ENCODE assay signal across 19 cellular contexts in genomic region chr11:72006309-72007088, GRCh38. TPM values are rescaled to one million over a fixed set of nuclear protein-coding genes. Genes with fewer than 3 reads are reported as not detected.
A peak's percentile ranks its signal among the peaks of the same experiment; 100 is the strongest.
DNase-seq lines count a peak whose midpoint lies in the region; ATAC-seq and TF ChIP-seq lines count a peak whose summit lies in the region.
"Had no signal": no experiment of that assay in that cellular context is flagged by ENCODE, and none has a peak within 500 bp of the region (broad histone marks: within the 10 kb centered on the region; RNA-seq: fewer than 3 reads in every experiment).

No MANE protein-coding gene starts in this region.

- no TSS peak for BruUV-seq in Caco-2 (replicated peaks; lab: Mats Ljungman, UMichigan)
- no TSS peak for BruUV-seq in PC-3 (replicated peaks; lab: Mats Ljungman, UMichigan)

- DNase-seq in Caco-2: no peak
- no peak for DNase-seq in GM23338 (ENCODE audit: low spot score)
- DNase-seq in neuronal stem cell (ENCODE audit: low spot score): no peak
- no peak for DNase-seq in NCI-H128 (lab: John Stamatoyannopoulos, UW; ENCODE audit: unreplicated experiment)
- DNase-seq in PC-3: no peak
- DNase-seq: activated B cell treated with CpG ODN at 0.5 μM for 24 hours; AML-193; midbrain; NCI-H82; PC-9; right cardiac atrium; stimulated activated CD4-positive, alpha-beta T cell treated with anti-CD3 and anti-CD28 coated beads, Interleukin-15, amount 100 ng/mL, for 24 hours; T-helper 2 cell; transverse colon had no signal

- no peaks in the 10 kb centered on the region for H3K27me3 Mint-ChIP-seq in Caco-2 (ENCODE audit: insufficient read depth, unreplicated experiment)
- peaks cover 37% of the 10 kb centered on the region for H3K27me3 Mint-ChIP-seq in GM23338 (ENCODE audit: insufficient read depth, low read depth, poor library complexity)
- no peaks in the 10 kb centered on the region for H3K27me3 Mint-ChIP-seq in brain
- H3K27me3 Mint-ChIP-seq: activated B cell treated with CpG ODN at 0.5 μM for 24 hours had no signal

- H4K91ac ChIP-seq in neuronal stem cell (ENCODE audit: low read depth, low read length, poor library complexity): peak overlapping the region; percentile 89

- H3K36me3 ChIP-seq in Caco-2 (ENCODE audit: control insufficient read depth, insufficient read depth, low read length) (peaks cover 45% of the 10 kb centered on the region), GM23338 (ENCODE audit: insufficient read depth) (peaks cover 9% of the 10 kb centered on the region; the same call in 1 of the 2 replicates), neuronal stem cell (replicated peaks in 1 of 2; ENCODE audit: control insufficient read depth in 2 of 2, insufficient read depth in 2 of 2, low read length in 2 of 2) (peaks cover 86 to 99% of the 10 kb centered on the region in 2 donors), PC-3 (ENCODE audit: low read depth, low read length) (peaks cover 78% of the 10 kb centered on the region)

- no CpG with 5 or more reads among the region's 8 CpGs for WGBS in neuronal stem cell (ENCODE audit: extremely low coverage in 2 of 2, insufficient read length in 2 of 2, insufficient replicate concordance in 1 of 2), 2 donors

- H3K18ac ChIP-seq in neuronal stem cell (ENCODE audit: low read length): no peak overlapping the region

- H4K20me1 ChIP-seq in GM23338 (replicated peaks; ENCODE audit: insufficient read depth) (peaks cover 22% of the 10 kb centered on the region), PC-3 (ENCODE audit: low read length) (peaks cover 5% of the 10 kb centered on the region)

- H2BK5ac ChIP-seq in neuronal stem cell (ENCODE audit: low read length): no peak overlapping the region

- H3K4me1 Mint-ChIP-seq in Caco-2 (ENCODE audit: low read depth, unreplicated experiment): no peaks in the 10 kb centered on the region
- no peaks in the 10 kb centered on the region; the same call in 2 of the 3 replicates for H3K4me1 Mint-ChIP-seq in GM23338
- H3K4me1 Mint-ChIP-seq in brain: peaks cover 24% of the 10 kb centered on the region

- peak overlapping the region; percentile 20 for H4K8ac ChIP-seq in neuronal stem cell (ENCODE audit: low read depth, low read length)

- no peak overlapping the region for H3K14ac ChIP-seq in neuronal stem cell (ENCODE audit: low read length)

- H3K79me2 ChIP-seq in GM23338 (replicated peaks; ENCODE audit: insufficient read depth): no peaks in the 10 kb centered on the region
- no peaks in the 10 kb centered on the region for H3K79me2 ChIP-seq in PC-3 (ENCODE audit: low read length)

- no peak overlapping the region for H3K27ac ChIP-seq in GM23338 (ENCODE audit: low read depth)
- H3K27ac ChIP-seq in neuronal stem cell (replicated peaks; ENCODE audit: low read length): no peak overlapping the region
- no peak overlapping the region for H3K27ac ChIP-seq in PC-3 (ENCODE audit: low read length)
- H3K27ac ChIP-seq: PC-9, transverse colon had no signal

- H3K4me3 Mint-ChIP-seq in Caco-2 (ENCODE audit: unreplicated experiment) (no peak overlapping the region), GM23338 (no peak overlapping the region), brain (no peak overlapping the region)
- H3K4me3 Mint-ChIP-seq: activated B cell treated with CpG ODN at 0.5 μM for 24 hours; activated T-helper 1 cell treated with anti-CD3 and anti-CD28 coated beads, Interleukin-12 subunit alpha, Interleukin-12 subunit beta, Interleukin-2, Interleukin-4 antibody, amounts not matched to agents 30 ng/mL and 10 ng/mL and 1 ng/mL, durations not matched to agents 14 hours and 24 hours and 36 hours had no signal

- no peak overlapping the region for H2BK120ac ChIP-seq in neuronal stem cell (ENCODE audit: low read depth, low read length)

- no peak overlapping the region for H2BK15ac ChIP-seq in neuronal stem cell (ENCODE audit: low read length)

- peak overlapping the region; percentile 78 for H3K27ac Mint-ChIP-seq in Caco-2 (ENCODE audit: unreplicated experiment)
- no peak overlapping the region for H3K27ac Mint-ChIP-seq in GM23338
- peak overlapping the region in 4 of 5 experiments; percentile 24 to 83 (median 40) for H3K27ac Mint-ChIP-seq in brain
- H3K27ac Mint-ChIP-seq: activated B cell treated with CpG ODN at 0.5 μM for 24 hours had no signal

- H3K9me3 Mint-ChIP-seq in Caco-2 (ENCODE audit: unreplicated experiment) (no peaks in the 10 kb centered on the region), GM23338 (peaks cover 2% of the 10 kb centered on the region; the same call in 1 of the 3 replicates), brain (no peaks in the 10 kb centered on the region)
- H3K9me3 Mint-ChIP-seq: activated B cell treated with CpG ODN at 0.5 μM for 24 hours; activated T-helper 1 cell treated with anti-CD3 and anti-CD28 coated beads, Interleukin-12 subunit alpha, Interleukin-12 subunit beta, Interleukin-2, Interleukin-4 antibody, amounts not matched to agents 30 ng/mL and 10 ng/mL and 1 ng/mL, durations not matched to agents 14 hours and 24 hours and 36 hours had no signal

- CTCF ChIA-PET in Caco-2 (lab: Charles Lee): interaction anchor here (1.1 to 1.3 kb wide), 2 partner anchors 19 to 85 kb away, joined by 3 read pairs; no protein-coding TSS in a partner anchor
- CTCF ChIA-PET in PC-3 (lab: Charles Lee): no interaction called here

- H3K27me3 ChIP-seq in Caco-2 (replicated peaks; ENCODE audit: control insufficient read depth, insufficient read depth, low read length): no peaks in the 10 kb centered on the region
- no peaks in the 10 kb centered on the region for H3K27me3 ChIP-seq in GM23338 (ENCODE audit: insufficient read depth)
- H3K27me3 ChIP-seq in neuronal stem cell (ENCODE audit: control insufficient read depth in 3 of 3, insufficient read depth in 3 of 3, low read depth in 1 of 3, low read length in 3 of 3): no peaks in the 10 kb centered on the region
- H3K27me3 ChIP-seq in PC-3 (ENCODE audit: low read length): no peaks in the 10 kb centered on the region
- H3K27me3 ChIP-seq: adrenal gland, transverse colon had no signal

- ATAC-seq in GM23338 (no peak), PC-3 (no peak), GM18868 (IDR thresholded peaks at IDR 0.05; ENCODE audit: unreplicated experiment) (no peak)
- ATAC-seq: left lobe of liver, right cardiac atrium had no signal

- no peak overlapping the region for H2BK12ac ChIP-seq in neuronal stem cell (ENCODE audit: low read length)

- H3K36me3 Mint-ChIP-seq in Caco-2 (ENCODE audit: insufficient read depth, unreplicated experiment) (peaks cover 98% of the 10 kb centered on the region), GM23338 (ENCODE audit: low read depth) (peaks cover 91% of the 10 kb centered on the region), brain (peaks cover 69% of the 10 kb centered on the region)

- H2AFZ ChIP-seq in GM23338 (no peak overlapping the region), neuronal stem cell (ENCODE audit: low read length) (no peak overlapping the region), PC-3 (ENCODE audit: low read length) (no peak overlapping the region)
- H2AFZ ChIP-seq: PC-9 had no signal

- H3K4ac ChIP-seq in neuronal stem cell (ENCODE audit: low read length): no peak overlapping the region

- H3K9me2 ChIP-seq in GM23338 (ENCODE audit: insufficient read depth) (no peaks in the 10 kb centered on the region), PC-3 (replicated peaks; ENCODE audit: low read length) (no peaks in the 10 kb centered on the region)

- no peak overlapping the region for H2AK5ac ChIP-seq in neuronal stem cell (ENCODE audit: low read depth, low read length)

- H3K9me3 ChIP-seq in Caco-2 (no peaks in the 10 kb centered on the region), neuronal stem cell (replicated peaks in 1 of 2; ENCODE audit: control insufficient read depth in 2 of 2, insufficient read depth in 1 of 2, low read depth in 1 of 2, low read length in 2 of 2) (no peaks in the 10 kb centered on the region), PC-3 (ENCODE audit: low read length) (no peaks in the 10 kb centered on the region)
- H3K9me3 ChIP-seq: adrenal gland, transverse colon had no signal

- TF ChIP-seq CTCF in Caco-2 (IDR thresholded peaks at IDR 0.05; ENCODE audit: insufficient read depth in 1 of 2, low read depth in 1 of 2, low read length in 1 of 2, severe bottlenecking in 1 of 2, unreplicated experiment in 1 of 2) (no peak), GM23338 (conservative IDR thresholded peaks at IDR 0.05; ENCODE audit: low read depth in 2 of 2) (no peak), brain (conservative IDR thresholded peaks at IDR 0.05) (no peak), PC-3 (conservative IDR thresholded peaks at IDR 0.05; ENCODE audit: low read depth, low read length) (no peak)

- intact Hi-C loops in Caco-2 (cut with micrococcal nuclease; ENCODE audit: unreplicated experiment) (no loop called here), PC-3 (cut with micrococcal nuclease) (no loop called here)

- H3F3A ChIP-seq in GM23338 (replicated peaks; ENCODE audit: low read depth) (peaks cover 3% of the 10 kb centered on the region), PC-3 (ENCODE audit: low read length, unreplicated experiment) (peaks cover 6% of the 10 kb centered on the region)

- H3K4me2 ChIP-seq in GM23338 (no peak overlapping the region), neuronal stem cell (ENCODE audit: insufficient read depth, low read length, poor library complexity, severe bottlenecking) (no peak overlapping the region), PC-3 (ENCODE audit: low read length) (no peak overlapping the region)
- H3K4me2 ChIP-seq: PC-9 had no signal

- peak overlapping the region; percentile 96 for H3K23ac ChIP-seq in neuronal stem cell (ENCODE audit: low read depth, low read length, poor library complexity)

- H3K9ac ChIP-seq in neuronal stem cell (ENCODE audit: low read depth, low read length, poor library complexity) (no peak overlapping the region), PC-3 (ENCODE audit: low read length) (no peak overlapping the region)

- H3K4me3 ChIP-seq in Caco-2 (ENCODE audit: low read depth, low read length): no peak overlapping the region
- no peak overlapping the region for H3K4me3 ChIP-seq in GM23338
- H3K4me3 ChIP-seq in neuronal stem cell (ENCODE audit: low read length in 2 of 2): no peak overlapping the region
- H3K4me3 ChIP-seq in PC-3 (ENCODE audit: low read length): no peak overlapping the region
- H3K4me3 ChIP-seq: adrenal gland, PC-9, transverse colon had no signal

- POLR2A ChIA-PET in Caco-2 (lab: Charles Lee): no interaction called here
- POLR2A ChIA-PET in PC-3 (lab: Charles Lee; ENCODE audit: unreplicated experiment): no interaction called here

- H3K4me1 ChIP-seq in Caco-2 (no peaks in the 10 kb centered on the region), GM23338 (ENCODE audit: insufficient read depth) (no peaks in the 10 kb centered on the region), neuronal stem cell (ENCODE audit: control insufficient read depth in 2 of 2, insufficient read depth in 1 of 2, low read depth in 1 of 2, low read length in 2 of 2) (peaks cover 0 to 2% of the 10 kb centered on the region in 2 donors), PC-3 (ENCODE audit: insufficient read depth, low read length) (no peaks in the 10 kb centered on the region)
- H3K4me1 ChIP-seq: transverse colon had no signal

- no peaks in the 10 kb centered on the region for H3K79me1 ChIP-seq in neuronal stem cell (ENCODE audit: low read depth, low read length)

RNA-seq across cellular contexts. Expression of gene IL18BP, which starts 7.8 kb away (rescaled TPM):
- total RNA-seq in Caco-2 (2022) (34.7 and 37.7 TPM in 2 replicates), PC-3 (2014; rRNA removed) (6.5 and 7.2 TPM in 2 replicates)
- total RNA-seq in GM23338 (2014; rRNA removed; shearing (Covaris generic)): 5.2 and 11.2 TPM in 2 replicates
- polyA plus RNA-seq in GM23338 (2016; fragmentation: Nextera tagmentation; extraction: Ambion mirVana) (3.7 and 3.8 TPM in 2 replicates), brain (ENCODE audit: insufficient read depth, low read depth, low replicate concordance) (6.6 TPM)
- 7.6 TPM for polyA plus RNA-seq in neuronal stem cell (2013, experiment 1 of 2)
- 7.4 TPM for polyA plus RNA-seq in neuronal stem cell (2013, experiment 2 of 2)
